Comparison of ENCODE assay signal across 16 cellular contexts in genomic region chr18:9927392-9928063, GRCh38. TPM values are rescaled to one million over a fixed set of nuclear protein-coding genes. Genes with fewer than 3 reads are reported as not detected.
DNase-seq lines count a peak whose midpoint lies in the region; ATAC-seq, FAIRE-seq and TF ChIP-seq lines count a peak whose summit lies in the region.
"Had no signal": no experiment of that assay in that cellular context is flagged by ENCODE, and none has a peak within 500 bp of the region (broad histone marks: within the 10 kb centered on the region; RNA-seq: fewer than 3 reads in every experiment).

No MANE protein-coding gene starts in this region.

- H3K36me3 Mint-ChIP-seq in MCF 10A (ENCODE audit: insufficient read depth, unreplicated experiment) (peaks cover 8% of the 10 kb centered on the region), endodermal cell (ENCODE audit: low read depth) (peaks cover 8% of the 10 kb centered on the region)
- peaks cover 10% of the 10 kb centered on the region for H3K36me3 Mint-ChIP-seq in stimulated activated memory B cell treated with anti-CD40 and anti-IgM and Interleukin-4, amounts not matched to agents 10 μg/mL and 1 μg/mL and 100 μg/mL, for 72 hours

- peak; percentile 34 for ATAC-seq in stimulated activated memory B cell treated with anti-CD40 and anti-IgM and Interleukin-4, amounts not matched to agents 10 μg/mL and 1 μg/mL and 100 μg/mL, for 72 hours
- ATAC-seq in pancreas = no peak

- BruUV-seq in MCF 10A (replicated peaks; lab: Mats Ljungman, UMichigan) (no TSS peak), PC-9 (replicated peaks; lab: Mats Ljungman, UMichigan) (TSS peak; percentile 5)

- intact Hi-C loops in MCF 10A (cut with micrococcal nuclease) = no loop called here
- intact Hi-C loops in breast epithelium (cut with DNase I; ENCODE audit: low total_unique reads) = no loop called here
- intact Hi-C loops in PC-9 (cut with micrococcal nuclease; ENCODE audit: unreplicated experiment) = no loop called here
- intact Hi-C loops in pancreas (cut with DNase I) = no loop called here

- H3F3A ChIP-seq in PC-9 (ENCODE audit: insufficient read depth, low read depth) = peaks cover 26% of the 10 kb centered on the region

- H3K9me3 Mint-ChIP-seq in MCF 10A (ENCODE audit: unreplicated experiment) (no peaks in the 10 kb centered on the region), endodermal cell (no peaks in the 10 kb centered on the region)
- H3K9me3 Mint-ChIP-seq in stimulated activated memory B cell treated with anti-CD40 and anti-IgM and Interleukin-4, amounts not matched to agents 10 μg/mL and 1 μg/mL and 100 μg/mL, for 72 hours = no peaks in the 10 kb centered on the region

- no peaks in the 10 kb centered on the region for H3K9me3 ChIP-seq in breast epithelium
- no peaks in the 10 kb centered on the region for H3K9me3 ChIP-seq in PC-9 (ENCODE audit: insufficient read depth, low read depth)
- no peaks in the 10 kb centered on the region for H3K9me3 ChIP-seq in endodermal cell (ENCODE audit: control insufficient read depth, low read length)
- H3K9me3 ChIP-seq in pancreas = no peaks in the 10 kb centered on the region
- H3K9me3 ChIP-seq: transverse colon had no signal

- H3K4me1 Mint-ChIP-seq in MCF 10A (ENCODE audit: insufficient read depth, unreplicated experiment) = peaks cover 41% of the 10 kb centered on the region
- H3K4me1 Mint-ChIP-seq in endodermal cell = peaks cover 47% of the 10 kb centered on the region
- peaks cover 42% of the 10 kb centered on the region for H3K4me1 Mint-ChIP-seq in stimulated activated memory B cell treated with anti-CD40 and anti-IgM and Interleukin-4, amounts not matched to agents 10 μg/mL and 1 μg/mL and 100 μg/mL, for 72 hours

- TF ChIP-seq CTCF in MCF 10A (IDR thresholded peaks at IDR 0.05; ENCODE audit: unreplicated experiment) (no peak), breast epithelium (IDR thresholded peaks at IDR 0.05) (no peak), PC-9 (conservative IDR thresholded peaks at IDR 0.05) (no peak), endodermal cell (conservative IDR thresholded peaks at IDR 0.05) (peak; percentile 16), pancreas (IDR thresholded peaks at IDR 0.05) (no peak)

- POLR2A ChIA-PET in MCF 10A (lab: Yijun Ruan, JAX) (interaction anchor here (5.2 kb wide), 1 partner anchor 13 kb away, joined by 57 read pairs; the partner anchor contains the start of gene VAPA), PC-9 (lab: Charles Lee; ENCODE audit: unreplicated experiment) (interaction anchor here (0.7 kb wide), 1 partner anchor 817 kb away, joined by 6 read pairs; no protein-coding TSS in a partner anchor)

- H3K4me3 Mint-ChIP-seq in MCF 10A (ENCODE audit: unreplicated experiment) (no peak overlapping the region), endodermal cell (no peak overlapping the region)
- peak overlapping the region; percentile 56 for H3K4me3 Mint-ChIP-seq in stimulated activated memory B cell treated with anti-CD40 and anti-IgM and Interleukin-4, amounts not matched to agents 10 μg/mL and 1 μg/mL and 100 μg/mL, for 72 hours

- H3K4me1 ChIP-seq in breast epithelium (peaks cover 0 to 9% of the 10 kb centered on the region in 2 donors), PC-9 (replicated peaks; ENCODE audit: insufficient read depth) (peaks cover 35% of the 10 kb centered on the region), endodermal cell (ENCODE audit: control insufficient read depth, insufficient read depth, low read length) (peaks cover 9% of the 10 kb centered on the region), pancreas (peaks cover 26 to 82% (median 75%) of the 10 kb centered on the region in 3 donors)

- no peak overlapping the region for H2AFZ ChIP-seq in PC-9

- H3K4me3 ChIP-seq in breast epithelium = no peak overlapping the region
- H3K4me3 ChIP-seq in PC-9 = no peak overlapping the region
- no peak overlapping the region for H3K4me3 ChIP-seq in endodermal cell (ENCODE audit: low read length)
- H3K4me3 ChIP-seq in pancreas = no peak overlapping the region
- H3K4me3 ChIP-seq: transverse colon had no signal

- 71 to 80% methylated on average over 1 of the region's 2 CpGs for WGBS in endodermal cell (ENCODE audit: insufficient coverage in 1 of 2, insufficient read length in 1 of 2), 2 experiments
- WGBS in pancreas, 2 donors = 64 to 73% methylated on average over 2 of the region's 2 CpGs

- no peak for FAIRE-seq in pancreas (lab: Jason Lieb, UNC)
- FAIRE-seq: HTR-8/SVneo had no signal

- no peak overlapping the region for H3K4me2 ChIP-seq in PC-9

- H3K9ac ChIP-seq in endodermal cell (ENCODE audit: extremely low read depth, low read length, poor library complexity, severe bottlenecking) = no peak overlapping the region

- H3K36me3 ChIP-seq in breast epithelium (no peaks in the 10 kb centered on the region), PC-9 (ENCODE audit: low read depth) (peaks cover 5% of the 10 kb centered on the region; the same call in 1 of the 2 replicates), endodermal cell (ENCODE audit: control insufficient read depth, insufficient read depth, low read length) (peaks cover 10% of the 10 kb centered on the region), pancreas (no peaks in the 10 kb centered on the region)

- H3K27me3 ChIP-seq in breast epithelium (no peaks in the 10 kb centered on the region), PC-9 (ENCODE audit: insufficient read depth, low read depth) (no peaks in the 10 kb centered on the region), endodermal cell (ENCODE audit: control insufficient read depth, insufficient read depth, low read length, poor library complexity, severe bottlenecking) (no peaks in the 10 kb centered on the region), pancreas (no peaks in the 10 kb centered on the region)
- H3K27me3 ChIP-seq: transverse colon had no signal

- no peaks in the 10 kb centered on the region for H3K27me3 Mint-ChIP-seq in MCF 10A (ENCODE audit: insufficient read depth, unreplicated experiment)
- no peaks in the 10 kb centered on the region for H3K27me3 Mint-ChIP-seq in endodermal cell (ENCODE audit: insufficient read depth)
- H3K27me3 Mint-ChIP-seq in stimulated activated memory B cell treated with anti-CD40 and anti-IgM and Interleukin-4, amounts not matched to agents 10 μg/mL and 1 μg/mL and 100 μg/mL, for 72 hours = no peaks in the 10 kb centered on the region

- DNase-seq in MCF 10A (ENCODE audit: unreplicated experiment) = no peak
- no peak for DNase-seq in breast epithelium (ENCODE audit: low spot score in 2 of 2)
- DNase-seq in PC-9 = no peak
- no peak for DNase-seq in endodermal cell
- no peak for DNase-seq in pancreas
- DNase-seq in central memory CD4-positive, alpha-beta T cell = no peak
- no peak for DNase-seq in DMS53 treated with DMSO at 0.1 percent for 48 hours (lab: John Stamatoyannopoulos, UW; ENCODE audit: unreplicated experiment)
- DNase-seq: activated CD4-positive, alpha-beta T cell treated with anti-CD3 and anti-CD28 coated beads, Interleukin-2, amount 50 U/mL, for 1 hour; DMS 273 treated with DMSO at 0.1 percent for 48 hours; NK-92 treated with Interleukin-12 subunit alpha and Interleukin-12 subunit beta, amount 100 ng/mL, for 24 hours; SHP77 treated with DMSO at 0.1 percent for 48 hours; T1000; transverse colon had no signal

- H3K27ac ChIP-seq in breast epithelium (no peak overlapping the region), PC-9 (peak overlapping the region; percentile 7; the same call in 1 of the 2 replicates), endodermal cell (ENCODE audit: low read depth, low read length) (no peak overlapping the region), pancreas (peak overlapping the region in 1 of 4 donors; percentile 3)

- peaks cover 90% of the 10 kb centered on the region for H4K20me1 ChIP-seq in PC-9 (ENCODE audit: insufficient read depth)

- CTCF ChIA-PET in MCF 10A (lab: Yijun Ruan, JAX) (interaction anchor here (0.6 to 0.7 kb wide), 3 partner anchors 38 to 1643 kb away, joined by 4 to 9 read pairs (median 5); no protein-coding TSS in a partner anchor), PC-9 (lab: Charles Lee) (no interaction called here)

- TF ChIP-seq POLR2A in breast epithelium (IDR thresholded peaks at IDR 0.05) = no peak

- H3K9me2 ChIP-seq in PC-9 (ENCODE audit: insufficient read depth) = no peaks in the 10 kb centered on the region

- H3K27ac Mint-ChIP-seq in MCF 10A (ENCODE audit: low read depth, unreplicated experiment) (peak overlapping the region; percentile 46), endodermal cell (no peak overlapping the region)
- peak overlapping the region; percentile 72 for H3K27ac Mint-ChIP-seq in stimulated activated memory B cell treated with anti-CD40 and anti-IgM and Interleukin-4, amounts not matched to agents 10 μg/mL and 1 μg/mL and 100 μg/mL, for 72 hours

- peaks cover 100% of the 10 kb centered on the region for H3K79me2 ChIP-seq in PC-9 (ENCODE audit: low read depth)

RNA-seq across cellular contexts. Expression of gene VAPA, which starts 13.7 kb away (rescaled TPM):
- 247 and 286 TPM in 2 replicates for total RNA-seq in MCF 10A (2022)
- total RNA-seq in breast epithelium = 100 to 1,000 TPM; 235 to 263 (median 260) TPM
- total RNA-seq in PC-9 (2021) = 340 and 359 TPM in 2 replicates
- total RNA-seq in endodermal cell = 100 to 1,000 TPM; 122 to 168 TPM
- 166 TPM for polyA plus RNA-seq in endodermal cell (2013, experiment 1 of 2)
- polyA plus RNA-seq in endodermal cell (2013, experiment 2 of 2) = 158 TPM
- 100 to 1,000 TPM in 2 of 6 donors, 10 to 100 TPM in 4; 85.7 to 117 (median 99.5) TPM for total RNA-seq in pancreas
- 10 to 100 TPM; 33.5 to 80.3 TPM for polyA plus RNA-seq in pancreas

RNA-seq across cellular contexts. Expression of gene TXNDC2, which starts 41.8 kb away (rescaled TPM):
- total RNA-seq in MCF 10A (2022) = not detected in 2 replicates
- under 1 TPM in 1 of 3 donors, not detected in 2; 0.16 TPM for total RNA-seq in breast epithelium
- 0.11 TPM in 1 of 2 replicates, not detected in the other for total RNA-seq in PC-9 (2021)
- not detected for total RNA-seq in endodermal cell
- 0.07 TPM for polyA plus RNA-seq in endodermal cell (2013, experiment 1 of 2)
- polyA plus RNA-seq in endodermal cell (2013, experiment 2 of 2) = not detected
- not detected for total RNA-seq in pancreas
- polyA plus RNA-seq in pancreas = not detected
- polyA plus RNA-seq: liver had no signal
